In the genomic region with DNA sequence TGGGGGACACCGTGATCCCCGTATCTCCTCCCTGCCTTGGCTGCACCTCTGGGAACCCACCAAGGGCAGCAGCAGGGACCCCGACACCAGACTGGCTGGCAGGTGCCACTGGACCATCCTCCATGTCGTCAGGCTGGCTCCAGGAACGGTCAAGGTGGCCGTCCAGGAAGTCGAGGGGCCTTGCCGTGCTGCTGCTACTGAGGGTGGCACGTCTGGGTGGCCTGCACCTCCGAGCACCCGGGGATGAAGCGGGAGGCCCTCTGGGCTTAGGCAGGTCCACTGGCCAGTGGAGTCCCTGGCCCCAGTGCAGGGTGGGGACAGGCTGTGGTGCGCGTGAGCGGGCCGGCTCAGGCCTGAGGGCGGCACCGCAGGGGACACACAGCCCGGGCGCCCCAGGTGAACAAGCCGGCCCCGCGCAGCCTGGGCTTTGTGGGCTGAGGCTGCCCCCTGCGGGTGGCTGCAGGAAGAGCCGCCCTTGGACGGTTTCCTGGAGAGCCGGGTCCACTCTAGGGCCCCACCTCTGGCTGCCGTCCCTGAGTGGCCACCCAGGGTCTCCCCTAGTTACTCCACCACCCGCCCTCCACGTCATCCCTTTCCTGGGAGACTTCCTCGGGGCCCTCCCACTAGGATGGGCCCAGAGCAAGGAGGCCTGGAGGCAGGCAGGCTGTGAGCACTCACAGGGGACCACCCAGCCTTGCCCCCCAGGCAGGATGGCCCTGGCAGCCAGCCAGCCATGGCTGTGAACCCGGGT, we compare ENCODE assay signal across 1 cellular context.
TF ChIP-seq lines count a peak whose summit lies in the region.

No MANE protein-coding gene starts in this region.

TF ChIP-seq in HepG2, 621 proteins besides CTCF, POLR2A, EP300 and RAD21 (continued from another document and continues in another):
- TF ChIP-seq, protein P1, sequence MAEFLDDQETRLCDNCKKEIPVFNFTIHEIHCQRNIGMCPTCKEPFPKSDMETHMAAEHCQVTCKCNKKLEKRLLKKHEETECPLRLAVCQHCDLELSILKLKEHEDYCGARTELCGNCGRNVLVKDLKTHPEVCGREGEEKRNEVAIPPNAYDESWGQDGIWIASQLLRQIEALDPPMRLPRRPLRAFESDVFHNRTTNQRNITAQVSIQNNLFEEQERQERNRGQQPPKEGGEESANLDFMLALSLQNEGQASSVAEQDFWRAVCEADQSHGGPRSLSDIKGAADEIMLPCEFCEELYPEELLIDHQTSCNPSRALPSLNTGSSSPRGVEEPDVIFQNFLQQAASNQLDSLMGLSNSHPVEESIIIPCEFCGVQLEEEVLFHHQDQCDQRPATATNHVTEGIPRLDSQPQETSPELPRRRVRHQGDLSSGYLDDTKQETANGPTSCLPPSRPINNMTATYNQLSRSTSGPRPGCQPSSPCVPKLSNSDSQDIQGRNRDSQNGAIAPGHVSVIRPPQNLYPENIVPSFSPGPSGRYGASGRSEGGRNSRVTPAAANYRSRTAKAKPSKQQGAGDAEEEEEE (CRISPR knock-in tag; IDR thresholded peaks at IDR 0.05; ENCODE audit: borderline replicate concordance): no peak
- TF ChIP-seq ZNF709 (CRISPR knock-in tag; IDR thresholded peaks at IDR 0.05) (no peak), SMARCC2 (IDR thresholded peaks at IDR 0.05) (no peak), LCORL (IDR thresholded peaks at IDR 0.05) (no peak), LCORL (CRISPR knock-in tag; IDR thresholded peaks at IDR 0.05) (no peak), ZNF549 (CRISPR knock-in tag; IDR thresholded peaks at IDR 0.05) (no peak), SIX4 (CRISPR knock-in tag; IDR thresholded peaks at IDR 0.05) (no peak), TARDBP (CRISPR knock-in tag; IDR thresholded peaks at IDR 0.05) (peak; percentile 65; the same call in 1 of the 2 replicates), SP5 (CRISPR knock-in tag; IDR thresholded peaks at IDR 0.05; ENCODE audit: borderline replicate concordance, low read depth) (no peak), RCOR2 (CRISPR knock-in tag; IDR thresholded peaks at IDR 0.05) (no peak), ATF7 (IDR thresholded peaks at IDR 0.05) (no peak), ATF7 (CRISPR knock-in tag; IDR thresholded peaks at IDR 0.05) (no peak), CCDC6 (CRISPR knock-in tag; IDR thresholded peaks at IDR 0.05) (peak; percentile 78; the same call in 1 of the 2 replicates), ZNF24 (IDR thresholded peaks at IDR 0.05) (no peak), E2F1 (CRISPR knock-in tag; IDR thresholded peaks at IDR 0.05) (no peak), MAF1 (CRISPR knock-in tag; IDR thresholded peaks at IDR 0.05; ENCODE audit: borderline replicate concordance) (no peak), ZNF337 (CRISPR knock-in tag; IDR thresholded peaks at IDR 0.05; ENCODE audit: borderline replicate concordance, low read depth) (no peak), FOSL2 (CRISPR knock-in tag; IDR thresholded peaks at IDR 0.05) (peak; percentile 25; the same call in 1 of the 2 replicates), SAFB2 (CRISPR knock-in tag; IDR thresholded peaks at IDR 0.05; ENCODE audit: borderline replicate concordance, low read depth) (no peak), ZMYM3 (CRISPR knock-in tag; IDR thresholded peaks at IDR 0.05) (peak; percentile 30; the same call in 1 of the 2 replicates), ZNF264 (CRISPR knock-in tag; IDR thresholded peaks at IDR 0.05) (no peak), ZNF841 (CRISPR knock-in tag; IDR thresholded peaks at IDR 0.05; ENCODE audit: borderline replicate concordance) (no peak), HIVEP1 (CRISPR knock-in tag; IDR thresholded peaks at IDR 0.05) (peak; percentile 64; the same call in 1 of the 2 replicates), ZNF10 (CRISPR knock-in tag; IDR thresholded peaks at IDR 0.05; ENCODE audit: borderline replicate concordance, low read depth) (no peak), GTF3A (CRISPR knock-in tag; conservative IDR thresholded peaks at IDR 0.05) (no peak), ZNF766 (CRISPR knock-in tag; IDR thresholded peaks at IDR 0.05; ENCODE audit: borderline replicate concordance) (peak; percentile 66; the same call in 1 of the 2 replicates), ZKSCAN5 (CRISPR knock-in tag; IDR thresholded peaks at IDR 0.05) (no peak), SRSF1 (optimal IDR thresholded peaks at IDR 0.05; ENCODE audit: low read depth, low read length) (peak; percentile 59), CENPT (CRISPR knock-in tag; IDR thresholded peaks at IDR 0.05; ENCODE audit: low read depth) (no peak), RFXAP (CRISPR knock-in tag; IDR thresholded peaks at IDR 0.05; ENCODE audit: borderline replicate concordance) (0 out of 2 replicates have a peak, but pooled peaks have one; percentile 67), CHD2 (IDR thresholded peaks at IDR 0.05; ENCODE audit: low read depth, low read length) (no peak), ZBTB33 (CRISPR knock-in tag; IDR thresholded peaks at IDR 0.05) (peak; percentile 78; the same call in 1 of the 2 replicates), ZNF713 (CRISPR knock-in tag; IDR thresholded peaks at IDR 0.05) (0 out of 2 replicates have a peak, but pooled peaks have one; percentile 44), SCMH1 (CRISPR knock-in tag; IDR thresholded peaks at IDR 0.05; ENCODE audit: borderline replicate concordance) (no peak), U2AF1 (optimal IDR thresholded peaks at IDR 0.05; ENCODE audit: low read depth, low read length) (no peak), ZNF207 (IDR thresholded peaks at IDR 0.05; ENCODE audit: borderline replicate concordance) (no peak), ZFYVE20 (CRISPR knock-in tag; IDR thresholded peaks at IDR 0.05; ENCODE audit: borderline replicate concordance, low read depth) (no peak), CBX2 (IDR thresholded peaks at IDR 0.05; ENCODE audit: low read depth, low read length) (no peak), CBX2 (CRISPR knock-in tag; IDR thresholded peaks at IDR 0.05; ENCODE audit: low read depth) (no peak), ZFP36L1 (CRISPR knock-in tag; IDR thresholded peaks at IDR 0.05) (no peak)
- TF ChIP-seq, protein P2, sequence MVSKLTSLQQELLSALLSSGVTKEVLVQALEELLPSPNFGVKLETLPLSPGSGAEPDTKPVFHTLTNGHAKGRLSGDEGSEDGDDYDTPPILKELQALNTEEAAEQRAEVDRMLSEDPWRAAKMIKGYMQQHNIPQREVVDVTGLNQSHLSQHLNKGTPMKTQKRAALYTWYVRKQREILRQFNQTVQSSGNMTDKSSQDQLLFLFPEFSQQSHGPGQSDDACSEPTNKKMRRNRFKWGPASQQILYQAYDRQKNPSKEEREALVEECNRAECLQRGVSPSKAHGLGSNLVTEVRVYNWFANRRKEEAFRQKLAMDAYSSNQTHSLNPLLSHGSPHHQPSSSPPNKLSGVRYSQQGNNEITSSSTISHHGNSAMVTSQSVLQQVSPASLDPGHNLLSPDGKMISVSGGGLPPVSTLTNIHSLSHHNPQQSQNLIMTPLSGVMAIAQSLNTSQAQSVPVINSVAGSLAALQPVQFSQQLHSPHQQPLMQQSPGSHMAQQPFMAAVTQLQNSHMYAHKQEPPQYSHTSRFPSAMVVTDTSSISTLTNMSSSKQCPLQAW (CRISPR knock-in tag; IDR thresholded peaks at IDR 0.05): peak; percentile 55; the same call in 1 of the 2 replicates
- TF ChIP-seq, protein P3, sequence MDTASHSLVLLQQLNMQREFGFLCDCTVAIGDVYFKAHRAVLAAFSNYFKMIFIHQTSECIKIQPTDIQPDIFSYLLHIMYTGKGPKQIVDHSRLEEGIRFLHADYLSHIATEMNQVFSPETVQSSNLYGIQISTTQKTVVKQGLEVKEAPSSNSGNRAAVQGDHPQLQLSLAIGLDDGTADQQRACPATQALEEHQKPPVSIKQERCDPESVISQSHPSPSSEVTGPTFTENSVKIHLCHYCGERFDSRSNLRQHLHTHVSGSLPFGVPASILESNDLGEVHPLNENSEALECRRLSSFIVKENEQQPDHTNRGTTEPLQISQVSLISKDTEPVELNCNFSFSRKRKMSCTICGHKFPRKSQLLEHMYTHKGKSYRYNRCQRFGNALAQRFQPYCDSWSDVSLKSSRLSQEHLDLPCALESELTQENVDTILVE (CRISPR knock-in tag; IDR thresholded peaks at IDR 0.05): peak; percentile 75; the same call in 1 of the 2 replicates
- TF ChIP-seq, protein P4, sequence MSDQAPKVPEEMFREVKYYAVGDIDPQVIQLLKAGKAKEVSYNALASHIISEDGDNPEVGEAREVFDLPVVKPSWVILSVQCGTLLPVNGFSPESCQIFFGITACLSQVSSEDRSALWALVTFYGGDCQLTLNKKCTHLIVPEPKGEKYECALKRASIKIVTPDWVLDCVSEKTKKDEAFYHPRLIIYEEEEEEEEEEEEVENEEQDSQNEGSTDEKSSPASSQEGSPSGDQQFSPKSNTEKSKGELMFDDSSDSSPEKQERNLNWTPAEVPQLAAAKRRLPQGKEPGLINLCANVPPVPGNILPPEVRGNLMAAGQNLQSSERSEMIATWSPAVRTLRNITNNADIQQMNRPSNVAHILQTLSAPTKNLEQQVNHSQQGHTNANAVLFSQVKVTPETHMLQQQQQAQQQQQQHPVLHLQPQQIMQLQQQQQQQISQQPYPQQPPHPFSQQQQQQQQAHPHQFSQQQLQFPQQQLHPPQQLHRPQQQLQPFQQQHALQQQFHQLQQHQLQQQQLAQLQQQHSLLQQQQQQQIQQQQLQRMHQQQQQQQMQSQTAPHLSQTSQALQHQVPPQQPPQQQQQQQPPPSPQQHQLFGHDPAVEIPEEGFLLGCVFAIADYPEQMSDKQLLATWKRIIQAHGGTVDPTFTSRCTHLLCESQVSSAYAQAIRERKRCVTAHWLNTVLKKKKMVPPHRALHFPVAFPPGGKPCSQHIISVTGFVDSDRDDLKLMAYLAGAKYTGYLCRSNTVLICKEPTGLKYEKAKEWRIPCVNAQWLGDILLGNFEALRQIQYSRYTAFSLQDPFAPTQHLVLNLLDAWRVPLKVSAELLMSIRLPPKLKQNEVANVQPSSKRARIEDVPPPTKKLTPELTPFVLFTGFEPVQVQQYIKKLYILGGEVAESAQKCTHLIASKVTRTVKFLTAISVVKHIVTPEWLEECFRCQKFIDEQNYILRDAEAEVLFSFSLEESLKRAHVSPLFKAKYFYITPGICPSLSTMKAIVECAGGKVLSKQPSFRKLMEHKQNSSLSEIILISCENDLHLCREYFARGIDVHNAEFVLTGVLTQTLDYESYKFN (CRISPR knock-in tag; conservative IDR thresholded peaks at IDR 0.05): peak; percentile 35; the same call in 1 of the 2 replicates
- TF ChIP-seq, protein P5, sequence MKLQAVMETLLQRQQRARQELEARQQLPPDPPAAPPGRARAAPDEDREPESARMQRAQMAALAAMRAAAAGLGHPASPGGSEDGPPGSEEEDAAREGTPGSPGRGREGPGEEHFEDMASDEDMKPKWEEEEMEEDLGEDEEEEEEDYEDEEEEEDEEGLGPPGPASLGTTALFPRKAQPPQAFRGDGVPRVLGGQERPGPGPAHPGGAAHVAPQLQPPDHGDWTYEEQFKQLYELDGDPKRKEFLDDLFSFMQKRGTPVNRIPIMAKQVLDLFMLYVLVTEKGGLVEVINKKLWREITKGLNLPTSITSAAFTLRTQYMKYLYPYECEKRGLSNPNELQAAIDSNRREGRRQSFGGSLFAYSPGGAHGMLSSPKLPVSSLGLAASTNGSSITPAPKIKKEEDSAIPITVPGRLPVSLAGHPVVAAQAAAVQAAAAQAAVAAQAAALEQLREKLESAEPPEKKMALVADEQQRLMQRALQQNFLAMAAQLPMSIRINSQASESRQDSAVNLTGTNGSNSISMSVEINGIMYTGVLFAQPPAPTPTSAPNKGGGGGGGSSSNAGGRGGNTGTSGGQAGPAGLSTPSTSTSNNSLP (IDR thresholded peaks at IDR 0.05; ENCODE audit: low read depth, low read length): 0 out of 2 replicates have a peak, but pooled peaks have one; percentile 23
- TF ChIP-seq, protein P6, sequence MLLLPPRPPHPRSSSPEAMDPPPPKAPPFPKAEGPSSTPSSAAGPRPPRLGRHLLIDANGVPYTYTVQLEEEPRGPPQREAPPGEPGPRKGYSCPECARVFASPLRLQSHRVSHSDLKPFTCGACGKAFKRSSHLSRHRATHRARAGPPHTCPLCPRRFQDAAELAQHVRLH (CRISPR knock-in tag; IDR thresholded peaks at IDR 0.05; ENCODE audit: borderline replicate concordance, low read depth): peak; percentile 85; the same call in 1 of the 2 replicates
- TF ChIP-seq, protein P7, sequence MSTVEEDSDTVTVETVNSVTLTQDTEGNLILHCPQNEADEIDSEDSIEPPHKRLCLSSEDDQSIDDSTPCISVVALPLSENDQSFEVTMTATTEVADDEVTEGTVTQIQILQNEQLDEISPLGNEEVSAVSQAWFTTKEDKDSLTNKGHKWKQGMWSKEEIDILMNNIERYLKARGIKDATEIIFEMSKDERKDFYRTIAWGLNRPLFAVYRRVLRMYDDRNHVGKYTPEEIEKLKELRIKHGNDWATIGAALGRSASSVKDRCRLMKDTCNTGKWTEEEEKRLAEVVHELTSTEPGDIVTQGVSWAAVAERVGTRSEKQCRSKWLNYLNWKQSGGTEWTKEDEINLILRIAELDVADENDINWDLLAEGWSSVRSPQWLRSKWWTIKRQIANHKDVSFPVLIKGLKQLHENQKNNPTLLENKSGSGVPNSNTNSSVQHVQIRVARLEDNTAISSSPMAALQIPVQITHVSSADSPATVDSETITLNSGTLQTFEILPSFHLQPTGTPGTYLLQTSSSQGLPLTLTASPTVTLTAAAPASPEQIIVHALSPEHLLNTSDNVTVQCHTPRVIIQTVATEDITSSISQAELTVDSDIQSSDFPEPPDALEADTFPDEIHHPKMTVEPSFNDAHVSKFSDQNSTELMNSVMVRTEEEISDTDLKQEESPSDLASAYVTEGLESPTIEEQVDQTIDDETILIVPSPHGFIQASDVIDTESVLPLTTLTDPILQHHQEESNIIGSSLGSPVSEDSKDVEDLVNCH (CRISPR knock-in tag; IDR thresholded peaks at IDR 0.05): no peak
